In the genomic region with DNA sequence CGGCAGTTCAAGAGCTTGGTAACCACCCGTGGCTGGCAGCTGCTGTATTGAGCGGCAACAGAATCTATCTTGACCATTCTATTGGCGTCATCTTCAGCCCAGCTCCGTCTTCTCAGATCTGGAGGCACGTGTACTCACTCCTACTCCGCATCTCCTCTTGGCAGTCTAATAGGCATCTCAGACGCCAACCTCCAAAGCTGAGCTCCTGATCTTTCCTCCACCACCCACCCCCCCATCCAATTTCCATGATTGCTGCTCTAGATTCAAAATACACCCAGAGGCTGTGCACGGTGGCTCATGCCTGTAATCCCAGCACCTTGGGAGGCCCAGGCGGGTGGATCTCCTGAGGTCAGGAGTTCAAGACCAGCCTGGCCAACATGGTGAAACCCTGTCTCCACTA, we compare ENCODE assay signal across 20 cellular contexts.
DNase-seq lines count a peak whose midpoint lies in the region; ATAC-seq, FAIRE-seq and TF ChIP-seq lines count a peak whose summit lies in the region.
"Had no signal": no experiment of that assay in that cellular context is flagged by ENCODE, and none has a peak within 500 bp of the region (broad histone marks: within the 10 kb centered on the region; RNA-seq: fewer than 3 reads in every experiment).

No MANE protein-coding gene starts in this region.

- no peak for ATAC-seq in Right ventricle myocardium superior (ENCODE audit: poor library complexity)
- ATAC-seq: GM12878 had no signal

- H3K4me2 ChIP-seq in hepatocyte: no peak overlapping the region

- H3K9me3 ChIP-seq in right atrium auricular region: no peaks in the 10 kb centered on the region
- no peaks in the 10 kb centered on the region for H3K9me3 ChIP-seq in hepatocyte (ENCODE audit: low read depth)

- H3K9me3 Mint-ChIP-seq in endothelial cell (ENCODE audit: unreplicated experiment): no peaks in the 10 kb centered on the region
- H3K9me3 Mint-ChIP-seq: CD4-positive, alpha-beta memory T cell had no signal

- DNase-seq in NCI-H1417 (lab: John Stamatoyannopoulos, UW): peak in 2 of 3 experiments; percentile 14 to 38
- no peak for DNase-seq in NCI-H1417 treated with DMSO at 0.1 percent for 48 hours (lab: John Stamatoyannopoulos, UW)
- DNase-seq in Right ventricle myocardium superior: peak; percentile 9
- DNase-seq in right atrium auricular region (ENCODE audit: low spot score): no peak
- DNase-seq in hepatocyte (ENCODE audit: low spot score): peak; percentile 1
- no peak for DNase-seq in RCC 7860 (ENCODE audit: low spot score)
- DNase-seq in endothelial cell (ENCODE audit: low spot score): no peak
- DNase-seq: C1 segment of cervical spinal cord; Calu3; CD4-positive, alpha-beta memory T cell; COR-L47; DMS53; EL; GDM1; GM23248; H7; HCEC 1CT had no signal

- no peaks in the 10 kb centered on the region for H3K27me3 ChIP-seq in right atrium auricular region
- H3K27me3 ChIP-seq in hepatocyte: no peaks in the 10 kb centered on the region

- intact Hi-C loops in Right ventricle myocardium superior (cut with DNase I): no loop called here

- H3K27ac ChIP-seq in right atrium auricular region (no peak overlapping the region), hepatocyte (no peak overlapping the region)
- H3K27ac ChIP-seq: GM23248 had no signal

- no peaks in the 10 kb centered on the region for H3K4me1 Mint-ChIP-seq in endothelial cell (ENCODE audit: unreplicated experiment)
- H3K4me1 Mint-ChIP-seq: CD4-positive, alpha-beta memory T cell had no signal

- H3K79me2 ChIP-seq in hepatocyte: no peaks in the 10 kb centered on the region

- H3K36me3 ChIP-seq in right atrium auricular region (no peaks in the 10 kb centered on the region), hepatocyte (replicated peaks; ENCODE audit: insufficient read depth, low read depth) (no peaks in the 10 kb centered on the region)

- H3K4me3 Mint-ChIP-seq in endothelial cell (ENCODE audit: unreplicated experiment): no peak overlapping the region
- H3K4me3 Mint-ChIP-seq: CD4-positive, alpha-beta memory T cell had no signal

- H3K4me1 ChIP-seq in right atrium auricular region: no peaks in the 10 kb centered on the region
- no peaks in the 10 kb centered on the region for H3K4me1 ChIP-seq in hepatocyte (ENCODE audit: insufficient read depth)

- FAIRE-seq in RCC 7860 (lab: Jason Lieb, UNC): no peak
- FAIRE-seq: GM12878, GM19239, H1 had no signal

- H3K36me3 Mint-ChIP-seq in endothelial cell (ENCODE audit: low read depth, unreplicated experiment): no peaks in the 10 kb centered on the region
- H3K36me3 Mint-ChIP-seq: CD4-positive, alpha-beta memory T cell had no signal

- 89% methylated on average over 10 of the region's 10 CpGs for WGBS in hepatocyte (ENCODE audit: low lambda C conversion rate, missing lambda C conversion rate)

- H3K4me3 ChIP-seq in right atrium auricular region (no peak overlapping the region), hepatocyte (no peak overlapping the region)
- H3K4me3 ChIP-seq: GM12878, GM23248 had no signal

- no peak overlapping the region for H2AFZ ChIP-seq in hepatocyte
- H2AFZ ChIP-seq: GM23248 had no signal

- H3K9me2 ChIP-seq in hepatocyte (replicated peaks; ENCODE audit: insufficient read depth): no peaks in the 10 kb centered on the region

- H3K27me3 Mint-ChIP-seq in endothelial cell (ENCODE audit: unreplicated experiment): peaks cover 1% of the 10 kb centered on the region

- TF ChIP-seq CTCF in right atrium auricular region (IDR thresholded peaks at IDR 0.05): no peak
- no peak for TF ChIP-seq CTCF in hepatocyte (IDR thresholded peaks at IDR 0.05; ENCODE audit: poor library complexity)
- no peak for TF ChIP-seq CTCF in endothelial cell (IDR thresholded peaks at IDR 0.05; ENCODE audit: unreplicated experiment)

- no peaks in the 10 kb centered on the region for H4K20me1 ChIP-seq in hepatocyte (ENCODE audit: insufficient read depth, poor library complexity, severe bottlenecking)

- no peak overlapping the region for H3K27ac Mint-ChIP-seq in endothelial cell (ENCODE audit: unreplicated experiment)

Comparison
In these comparisons a context has a peak if more than half of its experiments do, and no peak if none do; other contexts are left out.
1. DNase-seq: peak in NCI-H1417 (2 of 3), Right ventricle myocardium superior (single experiment) and hepatocyte (single experiment); none in NCI-H1417 treated with DMSO at 0.1 percent for 48 hours (single experiment), right atrium auricular region (single experiment), RCC 7860 (single experiment) and endothelial cell (single experiment).